In the genomic region with DNA sequence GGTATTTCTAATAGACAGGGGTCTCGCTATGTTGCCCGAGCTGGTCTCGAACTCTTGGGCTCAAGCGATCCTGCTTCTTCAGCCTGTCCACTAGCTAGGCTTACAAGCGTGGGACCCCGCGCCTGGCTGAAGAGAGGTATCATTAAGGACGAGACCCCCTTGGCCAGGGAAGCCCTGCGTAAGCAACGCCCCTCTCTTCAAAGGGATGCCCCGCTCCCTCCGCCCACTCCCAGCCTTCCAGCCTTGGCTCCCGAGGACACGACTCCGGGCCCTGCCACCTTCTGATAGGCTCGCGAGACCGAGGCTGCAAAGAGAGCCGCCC, we compare ENCODE assay signal across 8 cellular contexts. TPM values are rescaled to one million over a fixed set of nuclear protein-coding genes. Genes with fewer than 3 reads are reported as not detected.
A peak's percentile ranks its signal among the peaks of the same experiment; 100 is the strongest.
DNase-seq lines count a peak whose midpoint lies in the region; FAIRE-seq and TF ChIP-seq lines count a peak whose summit lies in the region.

No MANE protein-coding gene starts in this region.

- H3K27ac Mint-ChIP-seq in brain, result peak overlapping the region; percentile 97 to 99 (median 99)

- peaks cover 0 to 2% (median 0%) of the 10 kb centered on the region in 4 donors for H3K36me3 ChIP-seq in liver (ENCODE audit: control insufficient read depth in 4 of 4, insufficient read depth in 3 of 4, low read depth in 1 of 4, low read length in 3 of 4)
- H3K36me3 ChIP-seq in urinary bladder (ENCODE audit: insufficient read depth), result no peaks in the 10 kb centered on the region

- H3K4me1 Mint-ChIP-seq in brain, result peaks cover 51% of the 10 kb centered on the region

- TF ChIP-seq CTCF in brain (conservative IDR thresholded peaks at IDR 0.05), result no peak
- TF ChIP-seq CTCF in liver (IDR thresholded peaks at IDR 0.05; ENCODE audit: low read depth, low read length, missing input control), result no peak

- H3K27ac ChIP-seq in liver (ENCODE audit: low read depth in 1 of 2, low read length in 2 of 2) (peak overlapping the region; percentile 94 to 98), urinary bladder (ENCODE audit: low read depth) (peak overlapping the region; percentile 96)

- H3K4me3 ChIP-seq in liver (ENCODE audit: low read depth in 1 of 3, low read length in 3 of 3) (peak overlapping the region; percentile 80 to 98 (median 88)), urinary bladder (ENCODE audit: low read depth, low read length) (peak overlapping the region; percentile 69)

- H3K9me3 Mint-ChIP-seq in brain, result peaks cover 0 to 9% (median 3%) of the 10 kb centered on the region in 5 experiments

- WGBS in liver, result 11% methylated on average over 19 of the region's 19 CpGs
- WGBS in urinary bladder, result 7% methylated on average over 19 of the region's 19 CpGs

- H3K36me3 Mint-ChIP-seq in brain, result peaks cover 21% of the 10 kb centered on the region

- no peaks in the 10 kb centered on the region for H3K27me3 ChIP-seq in liver (ENCODE audit: control insufficient read depth in 4 of 4, insufficient read depth in 4 of 4, low read length in 3 of 4)

- peaks cover 22% of the 10 kb centered on the region for H3K27me3 Mint-ChIP-seq in brain

- no peak for TF ChIP-seq POLR2A in GM12891 (IDR thresholded peaks at IDR 0.05; ENCODE audit: low read depth, low read length)

- no peak overlapping the region for H3K9ac ChIP-seq in liver (ENCODE audit: low read depth in 1 of 2, low read length in 2 of 2)

- peaks cover 5 to 27% (median 24%) of the 10 kb centered on the region in 4 donors for H3K4me1 ChIP-seq in liver (ENCODE audit: control insufficient read depth in 4 of 4, insufficient read depth in 4 of 4, low read length in 3 of 4)
- H3K4me1 ChIP-seq in urinary bladder (ENCODE audit: insufficient read depth), result peaks cover 5% of the 10 kb centered on the region

- TF ChIP-seq RAD21 in liver (IDR thresholded peaks at IDR 0.05), result no peak

- no peaks in the 10 kb centered on the region for H3K9me3 ChIP-seq in liver (ENCODE audit: control insufficient read depth in 4 of 4, low read length in 3 of 4)

- DNase-seq in NCI-H1694 (lab: John Stamatoyannopoulos, UW) (peak; percentile 95), NCI-H1694 treated with DMSO at 0.1 percent for 48 hours (lab: John Stamatoyannopoulos, UW) (no peak), HuH-7.5 (ENCODE audit: low spot score) (peak; percentile 96), germinal center (ENCODE audit: low spot score) (no peak), GM12891 (ENCODE audit: insufficient read length, low spot score) (no peak)

- peak overlapping the region; percentile 94 to 98 (median 95) for H3K4me3 Mint-ChIP-seq in brain

- FAIRE-seq in GM12891 (lab: Jason Lieb, UNC), result no peak

TF ChIP-seq in liver, 16 proteins besides CTCF, POLR2A, EP300 and RAD21:
- no peak for TF ChIP-seq JUND (IDR thresholded peaks at IDR 0.05)
- TF ChIP-seq, protein P1, sequence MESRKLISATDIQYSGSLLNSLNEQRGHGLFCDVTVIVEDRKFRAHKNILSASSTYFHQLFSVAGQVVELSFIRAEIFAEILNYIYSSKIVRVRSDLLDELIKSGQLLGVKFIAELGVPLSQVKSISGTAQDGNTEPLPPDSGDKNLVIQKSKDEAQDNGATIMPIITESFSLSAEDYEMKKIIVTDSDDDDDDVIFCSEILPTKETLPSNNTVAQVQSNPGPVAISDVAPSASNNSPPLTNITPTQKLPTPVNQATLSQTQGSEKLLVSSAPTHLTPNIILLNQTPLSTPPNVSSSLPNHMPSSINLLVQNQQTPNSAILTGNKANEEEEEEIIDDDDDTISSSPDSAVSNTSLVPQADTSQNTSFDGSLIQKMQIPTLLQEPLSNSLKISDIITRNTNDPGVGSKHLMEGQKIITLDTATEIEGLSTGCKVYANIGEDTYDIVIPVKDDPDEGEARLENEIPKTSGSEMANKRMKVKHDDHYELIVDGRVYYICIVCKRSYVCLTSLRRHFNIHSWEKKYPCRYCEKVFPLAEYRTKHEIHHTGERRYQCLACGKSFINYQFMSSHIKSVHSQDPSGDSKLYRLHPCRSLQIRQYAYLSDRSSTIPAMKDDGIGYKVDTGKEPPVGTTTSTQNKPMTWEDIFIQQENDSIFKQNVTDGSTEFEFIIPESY (IDR thresholded peaks at IDR 0.05), result peak; percentile 90
- TF ChIP-seq EGR1 (IDR thresholded peaks at IDR 0.05; ENCODE audit: low read depth in 2 of 2), result peak in 1 of 2 donors; percentile 69

TF ChIP-seq in GM12891, 5 proteins besides CTCF, POLR2A, EP300 and RAD21:
- TF ChIP-seq POU2F2 (IDR thresholded peaks at IDR 0.05; ENCODE audit: low read depth, low read length) (no peak), TAF1 (IDR thresholded peaks at IDR 0.05; ENCODE audit: low read depth, low read length) (no peak; the same call in 1 of the 2 replicates), POLR2AphosphoS5 (IDR thresholded peaks at IDR 0.05; ENCODE audit: low read depth, low read length) (no peak), PAX5 (IDR thresholded peaks at IDR 0.05; ENCODE audit: insufficient read depth, low read length, severe bottlenecking) (no peak), SPI1 (IDR thresholded peaks at IDR 0.05; ENCODE audit: low read depth, low read length) (no peak)

RNA-seq across cellular contexts. Expression of a gene that starts 0.2 kb away (rescaled TPM):
- polyA plus RNA-seq in brain (ENCODE audit: insufficient read depth, low read depth, low replicate concordance) (7.3 TPM), liver (1 to 10 TPM; 1.7 to 2.2 TPM), urinary bladder (6.7 TPM)
- total RNA-seq in liver (1 to 10 TPM; 4.7 to 5.4 TPM), urinary bladder (14.6 TPM)
- polyA plus RNA-seq in GM12891 (2012; ENCODE audit: low read depth, missing spikeins), result 4.2 TPM

RNA-seq across cellular contexts. Expression of a gene that starts 4.2 kb away (rescaled TPM):
- 10.6 TPM for polyA plus RNA-seq in brain (ENCODE audit: insufficient read depth, low read depth, low replicate concordance)
- 10 to 100 TPM; 18.1 to 18.3 TPM for total RNA-seq in liver
- 1 to 10 TPM; 5.5 to 6.1 TPM for polyA plus RNA-seq in liver
- total RNA-seq in urinary bladder, result 38.8 TPM
- 17.3 TPM for polyA plus RNA-seq in urinary bladder
- polyA plus RNA-seq in GM12891 (2012; ENCODE audit: low read depth, missing spikeins), result 22.7 TPM

RNA-seq across cellular contexts. Expression of a gene that starts 31.6 kb away (rescaled TPM):
- polyA plus RNA-seq in brain (ENCODE audit: insufficient read depth, low read depth, low replicate concordance) (8.7 TPM), liver (1 to 10 TPM; 1.6 to 2.3 TPM), urinary bladder (5.1 TPM)
- total RNA-seq in liver (1 to 10 TPM; 7.4 TPM), urinary bladder (22.2 TPM)
- polyA plus RNA-seq in GM12891 (2012; ENCODE audit: low read depth, missing spikeins), result 22.0 TPM

RNA-seq across cellular contexts. Expression of a gene that starts 38.3 kb away (rescaled TPM):
- 821 TPM for polyA plus RNA-seq in brain (ENCODE audit: insufficient read depth, low read depth, low replicate concordance)
- 100 to 1,000 TPM; 260 to 266 TPM for total RNA-seq in liver
- polyA plus RNA-seq in liver, result 100 to 1,000 TPM; 530 to 607 TPM
- 175 TPM for total RNA-seq in urinary bladder
- 492 TPM for polyA plus RNA-seq in urinary bladder
- 1,333 TPM for polyA plus RNA-seq in GM12891 (2012; ENCODE audit: low read depth, missing spikeins)

RNA-seq across cellular contexts. Expression of a gene that starts 47.7 kb away (rescaled TPM):
- polyA plus RNA-seq in brain (ENCODE audit: insufficient read depth, low read depth, low replicate concordance) (4.1 TPM), liver (1 to 10 TPM; 1.0 to 1.7 TPM), urinary bladder (4.4 TPM)
- total RNA-seq in liver (1 to 10 TPM; 2.4 to 4.6 TPM), urinary bladder (14.8 TPM)
- polyA plus RNA-seq in GM12891 (2012; ENCODE audit: low read depth, missing spikeins), result 2.1 TPM

Comparison
In these comparisons a context has a peak if more than half of its experiments do, and no peak if none do; other contexts are left out.
1. DNase-seq: peak in NCI-H1694 (single experiment) and HuH-7.5 (single experiment); none in NCI-H1694 treated with DMSO at 0.1 percent for 48 hours (single experiment), germinal center (single experiment) and GM12891 (single experiment).